8 cellular contexts compared by ENCODE assay signal in the genomic region with DNA sequence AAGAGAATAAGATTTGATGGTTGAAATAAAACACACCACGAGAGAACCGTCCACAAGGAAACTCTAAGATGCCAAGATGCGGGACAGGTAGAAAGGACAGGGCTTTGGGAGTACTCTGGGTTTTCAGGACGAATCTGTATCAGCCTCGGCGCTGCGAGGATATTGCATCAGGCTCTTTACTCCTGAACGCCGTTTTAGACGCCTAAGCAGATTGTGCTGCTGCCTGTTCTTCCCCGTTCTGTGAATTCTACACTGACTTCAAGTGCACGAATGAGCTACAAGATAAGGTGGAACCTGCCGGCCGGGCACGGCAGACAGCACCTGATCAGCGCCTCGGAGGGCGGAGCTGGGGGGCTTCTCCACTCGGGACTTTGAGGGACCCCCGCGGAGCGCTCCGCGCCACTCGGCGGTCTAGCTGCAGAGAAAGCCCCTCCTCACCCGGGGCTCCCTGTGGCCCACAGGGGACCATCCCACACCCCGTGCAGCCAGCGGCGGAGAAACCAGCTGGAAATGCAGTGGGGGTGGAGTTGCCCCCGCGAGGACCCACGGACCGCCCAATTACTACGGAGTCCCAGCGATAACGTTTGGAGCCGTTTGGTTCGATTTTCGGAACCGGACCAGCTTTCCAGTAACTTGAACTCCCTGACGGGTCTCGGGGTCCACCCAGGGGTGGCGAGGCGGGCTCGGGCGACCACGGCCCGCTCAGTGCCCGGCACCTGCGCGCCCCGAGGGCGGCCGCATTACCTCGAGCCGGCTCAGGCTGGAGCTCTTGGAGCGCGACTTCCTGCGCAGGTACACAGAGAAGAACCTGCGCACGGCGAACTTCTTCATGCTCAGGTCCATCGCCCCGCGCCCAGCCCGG. TPM values are rescaled to one million over a fixed set of nuclear protein-coding genes. Genes with fewer than 3 reads are reported as not detected.
DNase-seq lines count a peak whose midpoint lies in the region; ATAC-seq, FAIRE-seq and TF ChIP-seq lines count a peak whose summit lies in the region.

No MANE protein-coding gene starts in this region.

- no peaks in the 10 kb centered on the region for H3K9me1 ChIP-seq in K562 (ENCODE audit: control insufficient read depth, insufficient read depth, low read length)

- POLR2A ChIA-PET in RWPE1 (lab: Yijun Ruan, JAX; ENCODE audit: low non-redundant PET): interaction anchor here (0.6 kb wide), 1 partner anchor 95 kb away, joined by 4 read pairs; no protein-coding TSS in a partner anchor
- POLR2A ChIA-PET in K562 (lab: Yijun Ruan, JAX): interaction anchor here (1.0 kb wide), 1 partner anchor 113 kb away, joined by 3 read pairs; no protein-coding TSS in a partner anchor

- no peak for TF ChIP-seq RAD21 in K562 (CRISPR knock-in tag; conservative IDR thresholded peaks at IDR 0.05 in 1 of 2, IDR thresholded peaks at IDR 0.05 in 1 of 2)

- H3K4me1 ChIP-seq in K562 (replicated peaks in 1 of 2; ENCODE audit: control insufficient read depth in 2 of 2, insufficient read depth in 2 of 2, low read length in 2 of 2) (peaks cover 2 to 24% of the 10 kb centered on the region in 2 experiments; a peak in 2 of 5 replicates), small intestine (ENCODE audit: control insufficient read depth in 2 of 2, insufficient read depth in 1 of 2, low read depth in 1 of 2, low read length in 1 of 2) (peaks cover 3 to 6% of the 10 kb centered on the region in 2 donors)

- peak; percentile 4 for ATAC-seq in GM18502 (IDR thresholded peaks at IDR 0.05; ENCODE audit: poor library complexity, unreplicated experiment)
- peak; percentile 0 for ATAC-seq in HG03139 (IDR thresholded peaks at IDR 0.05; ENCODE audit: unreplicated experiment)
- no peak for ATAC-seq in K562
- ATAC-seq in HG02759 (IDR thresholded peaks at IDR 0.05; ENCODE audit: unreplicated experiment): no peak
- no peak for ATAC-seq in GM21786 (IDR thresholded peaks at IDR 0.05; ENCODE audit: unreplicated experiment)

- intact Hi-C loops in K562 (cut with micrococcal nuclease): no loop called here

- DNase-seq in RWPE1 (ENCODE audit: low spot score) (no peak), K562 (ENCODE audit: extremely low read depth in 1 of 4, low spot score in 3 of 4) (no peak), iPS-NIHi11 (ENCODE audit: low spot score) (peak; percentile 67), small intestine (peak; percentile 37)

- in situ Hi-C loops in K562 (cut with MboI): no loop called here

- peak overlapping the region; percentile 34 for H3K4me3 ChIP-seq in K562
- H3K4me3 ChIP-seq in small intestine (ENCODE audit: low read depth in 1 of 2, low read length in 2 of 2): peak overlapping the region; percentile 54 to 68

- FAIRE-seq in K562 (lab: Jason Lieb, UNC): no peak
- FAIRE-seq in small intestine (lab: Jason Lieb, UNC): no peak

- 0 out of 2 replicates have a peak overlapping the region, but pooled peaks have one; percentile 27 for H2AFZ ChIP-seq in K562 (ENCODE audit: low read depth, low read length)

- peak overlapping the region; percentile 40; the same call in 1 of the 2 replicates for H3K4me2 ChIP-seq in K562 (ENCODE audit: insufficient read depth, low read length)

- no peaks in the 10 kb centered on the region for H3K79me2 ChIP-seq in K562 (ENCODE audit: control insufficient read depth, insufficient read depth, low read length)

- peaks cover 8 to 45% of the 10 kb centered on the region in 2 experiments; a peak in 4 of 5 replicates for H3K27me3 ChIP-seq in K562 (ENCODE audit: control insufficient read depth in 2 of 2, insufficient read depth in 2 of 2, low read length in 2 of 2)
- H3K27me3 ChIP-seq in small intestine (ENCODE audit: control insufficient read depth in 2 of 2, insufficient read depth in 2 of 2, low read length in 2 of 2): peaks cover 0 to 2% of the 10 kb centered on the region in 2 donors

- H3K36me3 ChIP-seq in K562 (ENCODE audit: control insufficient read depth, insufficient read depth, low read length) (no peaks in the 10 kb centered on the region), small intestine (ENCODE audit: control insufficient read depth in 2 of 2, insufficient read depth in 2 of 2, low read length in 2 of 2) (no peaks in the 10 kb centered on the region)

- CTCF ChIA-PET in RWPE1 (lab: Yijun Ruan, JAX): interaction anchor here (0.7 kb wide), 3 partner anchors 29 to 245 kb away, joined by 3 to 8 read pairs (median 3); no protein-coding TSS in a partner anchor
- CTCF ChIA-PET in K562 (lab: Yijun Ruan, JAX; ENCODE audit: low intra/inter-chr PET ratio): no interaction called here

- H3K27ac ChIP-seq in RWPE1 (peak overlapping the region; percentile 94), K562 (ENCODE audit: extremely low read depth, low read depth, low read length) (no peak overlapping the region), small intestine (ENCODE audit: low read depth in 1 of 2, low read length in 1 of 2) (peak overlapping the region; percentile 13 to 79)

- H3K9ac ChIP-seq in K562 (ENCODE audit: insufficient read depth in 1 of 2, low read depth in 2 of 2, low read length in 2 of 2): peak overlapping the region in 1 of 2 experiments; percentile 39; a peak in 1 of 4 replicates

- TF ChIP-seq CTCF in RWPE1 (conservative IDR thresholded peaks at IDR 0.05; ENCODE audit: low read depth): no peak
- no peak for TF ChIP-seq CTCF in K562 (IDR thresholded peaks at IDR 0.05 in 2 of 3, conservative IDR thresholded peaks at IDR 0.05 in 1 of 3; ENCODE audit: insufficient read depth in 2 of 3, low read depth in 1 of 3, low read length in 3 of 3)

- no peaks in the 10 kb centered on the region for H4K20me1 ChIP-seq in K562 (replicated peaks; ENCODE audit: control insufficient read depth, insufficient read depth, low read length)

- H3K9me3 ChIP-seq in K562 (replicated peaks; ENCODE audit: control insufficient read depth, insufficient read depth, low read depth, low read length): no peaks in the 10 kb centered on the region
- H3K9me3 ChIP-seq in small intestine (ENCODE audit: control insufficient read depth, low read depth): no peaks in the 10 kb centered on the region

- 41% methylated on average over 60 of the region's 67 CpGs for WGBS in K562 (ENCODE audit: insufficient coverage, low coverage, missing lambda C conversion rate)
- 1 to 4% (median 3%) methylated on average over 67 of the region's 67 CpGs for WGBS in small intestine, 3 donors

- BruUV-seq in K562 (replicated peaks; lab: Mats Ljungman, UMichigan): no TSS peak

- no peak for TF ChIP-seq POLR2A in K562 (conservative IDR thresholded peaks at IDR 0.05)

- TF ChIP-seq EP300 in K562 (IDR thresholded peaks at IDR 0.05; ENCODE audit: low read length): no peak

TF ChIP-seq in K562, 482 proteins besides CTCF, POLR2A, EP300 and RAD21 (continues in another document):
- TF ChIP-seq ZNF75A (CRISPR knock-in tag; IDR thresholded peaks at IDR 0.05) (no peak), HMGN3 (IDR thresholded peaks at IDR 0.05; ENCODE audit: borderline replicate concordance, extremely low read depth, insufficient read length, low read depth, low read length) (no peak)

RNA-seq across cellular contexts. Expression of gene RPS6KA2, which starts 0.6 kb away (rescaled TPM):
- 0.67 TPM in 1 of 2 replicates, not detected in the other for total RNA-seq in K562 (2011; cell fraction: chromatin; rRNA removed; ENCODE audit: low replicate concordance)
- not detected in 2 replicates for total RNA-seq in K562 (2011; cell fraction: nucleolus; rRNA removed)
- total RNA-seq in K562 (2011; cell fraction: nucleoplasm; rRNA removed): 0.22 TPM in 1 of 2 replicates, not detected in the other
- total RNA-seq in K562 (2014; rRNA removed) (0.78 and 0.86 TPM in 2 replicates), K562 (2014; rRNA removed; fragmentation: Illumina TruSeq; extraction: Trizol) (0.36 and 0.48 TPM in 2 replicates), K562 (2015; rRNA removed; fragmentation: Illumina TruSeq; extraction: Trizol) (0.49 and 0.65 TPM in 2 replicates), K562 (2021) (0.51 and 0.92 TPM in 2 replicates)
- polyA plus RNA-seq in K562 (2011; rRNA removed) (0.31 and 1.0 TPM in 2 replicates), K562 (2014; fragmentation: Illumina TruSeq; extraction: Trizol) (0.39 and 1.00 TPM in 2 replicates), K562 (2014; fragmentation: Nextera tagmentation; extraction: Ambion mirVana) (under 1 TPM; 0.29 to 0.53 TPM), K562 (2014; rRNA removed) (0.84 TPM in 1 of 2 replicates, not detected in the other), small intestine (10 to 100 TPM in 1 of 3 donors, 1 to 10 TPM in 2; 3.1 to 21.9 (median 6.8) TPM)
- 0.31 and 1.4 TPM in 2 replicates for polyA plus RNA-seq in K562 (2011; cell fraction: cytosol; rRNA removed)
- polyA plus RNA-seq in K562 (2011; cell fraction: nucleus; rRNA removed): 1.1 and 6.2 TPM in 2 replicates
- polyA plus RNA-seq in K562 (2012): 0.69 and 1.4 TPM in 2 replicates
- polyA minus RNA-seq in K562 (2011; rRNA and poly(A)+ RNA removed): 2.0 TPM in 1 of 2 replicates, not detected in the other
- polyA minus RNA-seq in K562 (2011; cell fraction: cytosol; rRNA and poly(A)+ RNA removed): not detected in 2 replicates
- 0.54 and 2.2 TPM in 2 replicates for polyA minus RNA-seq in K562 (2011; cell fraction: nucleus; rRNA and poly(A)+ RNA removed)

RNA-seq across cellular contexts. Expression of gene RAMACL, which starts 39.9 kb away (rescaled TPM):
- 0.19 TPM in 1 of 2 replicates, not detected in the other for total RNA-seq in K562 (2011; cell fraction: chromatin; rRNA removed; ENCODE audit: low replicate concordance)
- total RNA-seq in K562 (2011; cell fraction: nucleolus; rRNA removed): not detected in 2 replicates
- not detected in 2 replicates for total RNA-seq in K562 (2011; cell fraction: nucleoplasm; rRNA removed)
- not detected in 2 replicates for total RNA-seq in K562 (2014; rRNA removed)
- 0.36 and 0.45 TPM in 2 replicates for total RNA-seq in K562 (2014; rRNA removed; fragmentation: Illumina TruSeq; extraction: Trizol)
- total RNA-seq in K562 (2015; rRNA removed; fragmentation: Illumina TruSeq; extraction: Trizol): 0.18 and 0.19 TPM in 2 replicates
- total RNA-seq in K562 (2021): 0.11 TPM in 1 of 2 replicates, not detected in the other
- polyA plus RNA-seq in K562 (2011; rRNA removed): 0.50 and 0.56 TPM in 2 replicates
- 0.06 TPM in 1 of 2 replicates, not detected in the other for polyA plus RNA-seq in K562 (2011; cell fraction: cytosol; rRNA removed)
- 0.10 and 0.27 TPM in 2 replicates for polyA plus RNA-seq in K562 (2011; cell fraction: nucleus; rRNA removed)
- 0.17 and 0.33 TPM in 2 replicates for polyA plus RNA-seq in K562 (2012)
- 0.46 and 0.50 TPM in 2 replicates for polyA plus RNA-seq in K562 (2014; fragmentation: Illumina TruSeq; extraction: Trizol)
- polyA plus RNA-seq in K562 (2014; fragmentation: Nextera tagmentation; extraction: Ambion mirVana): 1 to 10 TPM; 1.3 to 1.7 TPM
- 0.09 and 0.12 TPM in 2 replicates for polyA plus RNA-seq in K562 (2014; rRNA removed)
- 0.48 and 1.1 TPM in 2 replicates for polyA minus RNA-seq in K562 (2011; rRNA and poly(A)+ RNA removed)
- polyA minus RNA-seq in K562 (2011; cell fraction: cytosol; rRNA and poly(A)+ RNA removed): not detected in 2 replicates
- polyA minus RNA-seq in K562 (2011; cell fraction: nucleus; rRNA and poly(A)+ RNA removed): 0.44 TPM in 1 of 2 replicates, not detected in the other
- under 1 TPM in 1 of 3 donors, not detected in 2; 0.16 TPM for polyA plus RNA-seq in small intestine

Comparison
In these comparisons a context has a peak if more than half of its experiments do, and no peak if none do; other contexts are left out.
1. ATAC-seq: peak in GM18502 (single experiment) and HG03139 (single experiment); none in K562 (single experiment), HG02759 (single experiment) and GM21786 (single experiment).
2. DNase-seq: peak in iPS-NIHi11 (single experiment) and small intestine (single experiment); none in RWPE1 (single experiment) and K562 (0 of 4).